In the genomic region with DNA sequence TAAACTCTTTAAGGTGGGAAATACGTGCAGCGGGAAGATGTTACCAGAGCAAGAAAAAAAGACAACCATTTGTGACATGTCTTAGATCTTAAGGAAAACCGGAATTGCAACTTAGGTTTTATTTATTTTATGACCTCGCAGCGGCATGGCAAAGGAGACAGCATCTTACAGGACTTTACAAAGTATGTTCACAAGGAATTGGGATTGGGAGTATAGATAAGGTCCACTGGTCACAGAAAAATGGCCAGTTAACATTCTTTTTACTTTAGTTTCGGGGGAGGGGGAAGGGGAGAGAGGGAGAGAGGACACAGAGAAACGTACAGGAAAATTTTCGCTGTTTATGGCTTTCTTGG, we compare ENCODE assay signal across 11 cellular contexts.
DNase-seq lines count a peak whose midpoint lies in the region; ATAC-seq and TF ChIP-seq lines count a peak whose summit lies in the region.
"Had no signal": no experiment of that assay in that cellular context is flagged by ENCODE, and none has a peak within 500 bp of the region (broad histone marks: within the 10 kb centered on the region; RNA-seq: fewer than 3 reads in every experiment).

No MANE protein-coding gene starts in this region.

- CTCF ChIA-PET in mammary epithelial cell (lab: Charles Lee; ENCODE audit: low non-redundant PET) = no interaction called here

- dilution Hi-C loops in mammary epithelial cell (cut with HindIII; ENCODE audit: low sequenced_read_pairs) = no loop called here

- BruUV-seq in mammary epithelial cell (replicated peaks; lab: Mats Ljungman, UMichigan) = no TSS peak

- no peak for TF ChIP-seq CTCF in mammary epithelial cell (conservative IDR thresholded peaks at IDR 0.05 in 1 of 2, IDR thresholded peaks at IDR 0.05 in 1 of 2; ENCODE audit: extremely low read depth in 1 of 2, insufficient read depth in 1 of 2, low read depth in 1 of 2, low read length in 2 of 2)
- TF ChIP-seq CTCF in right lobe of liver (IDR thresholded peaks at IDR 0.05) = no peak
- no peak for TF ChIP-seq CTCF in thoracic aorta (IDR thresholded peaks at IDR 0.05)

- intact Hi-C loops in mammary epithelial cell (cut with micrococcal nuclease) = no loop called here
- intact Hi-C loops in right lobe of liver (cut with DNase I) = no loop called here

- H3K4me3 ChIP-seq in mammary epithelial cell (replicated peaks in 1 of 3; ENCODE audit: insufficient read depth in 1 of 3, low read depth in 2 of 3, low read length in 3 of 3) = peak overlapping the region in 2 of 3 experiments; percentile 52 to 54
- peak overlapping the region in 2 of 3 donors; percentile 34 to 44 for H3K4me3 ChIP-seq in right lobe of liver
- H3K4me3 ChIP-seq in thoracic aorta = peak overlapping the region; percentile 65

- ATAC-seq in right lobe of liver (no peak), thoracic aorta (ENCODE audit: insufficient number of reproducible peaks, low FRiP score, low read depth) (no peak), HG02571 (IDR thresholded peaks at IDR 0.05; ENCODE audit: unreplicated experiment) (no peak)

- DNase-seq in DMS53 (lab: John Stamatoyannopoulos, UW) = peak; percentile 19
- no peak for DNase-seq in DMS53 treated with DMSO at 0.1 percent for 48 hours (lab: John Stamatoyannopoulos, UW; ENCODE audit: unreplicated experiment)
- no peak for DNase-seq in mammary epithelial cell
- no peak for DNase-seq in right lobe of liver
- no peak for DNase-seq in thoracic aorta (ENCODE audit: low spot score)
- no peak for DNase-seq in substantia nigra (lab: John Stamatoyannopoulos, UW)
- no peak for DNase-seq in H4 (ENCODE audit: low spot score)
- DNase-seq: activated naive CD4-positive, alpha-beta T cell treated with Interleukin-2 at 50 U/mL for 16 hours; T-helper 9 cell had no signal

- no peaks in the 10 kb centered on the region for H4K20me1 ChIP-seq in mammary epithelial cell (ENCODE audit: insufficient read depth, low read length)

- no peaks in the 10 kb centered on the region for H3K79me2 ChIP-seq in mammary epithelial cell (ENCODE audit: insufficient read depth, low read length)
- H3K79me2 ChIP-seq: parathyroid adenoma had no signal

- no peaks in the 10 kb centered on the region for H3K27me3 ChIP-seq in mammary epithelial cell (ENCODE audit: insufficient read depth, low read length)
- no peaks in the 10 kb centered on the region for H3K27me3 ChIP-seq in right lobe of liver
- no peaks in the 10 kb centered on the region for H3K27me3 ChIP-seq in thoracic aorta (replicated peaks; ENCODE audit: insufficient read depth)

- WGBS in mammary epithelial cell (ENCODE audit: low coverage, missing lambda C conversion rate) = 51% methylated on average over 8 of the region's 8 CpGs
- 50% methylated on average over 8 of the region's 8 CpGs for WGBS in right lobe of liver (ENCODE audit: insufficient coverage, low coverage, low lambda C conversion rate, missing lambda C conversion rate)

- in situ Hi-C loops in mammary epithelial cell (cut with MboI; ENCODE audit: low sequenced_read_pairs in 2 of 2) = no loop called here

- H3K9ac ChIP-seq in mammary epithelial cell (ENCODE audit: insufficient read depth, low read length) = no peak overlapping the region
- H3K9ac ChIP-seq: parathyroid adenoma had no signal

- no peaks in the 10 kb centered on the region for H3K36me3 ChIP-seq in mammary epithelial cell (ENCODE audit: insufficient read depth, low read length)
- H3K36me3 ChIP-seq in right lobe of liver = no peaks in the 10 kb centered on the region
- no peaks in the 10 kb centered on the region for H3K36me3 ChIP-seq in thoracic aorta

- H3K27ac ChIP-seq in mammary epithelial cell (ENCODE audit: insufficient read depth, low read depth, low read length) = no peak overlapping the region
- no peak overlapping the region for H3K27ac ChIP-seq in right lobe of liver
- H3K27ac ChIP-seq in thoracic aorta = no peak overlapping the region
- H3K27ac ChIP-seq in substantia nigra (ENCODE audit: low read depth, low read length, poor library complexity, severe bottlenecking) = no peak overlapping the region
- H3K27ac ChIP-seq: parathyroid adenoma had no signal

- no peak for TF ChIP-seq POLR2A in right lobe of liver (IDR thresholded peaks at IDR 0.05)

- peak overlapping the region; percentile 52 for H3K4me2 ChIP-seq in mammary epithelial cell (ENCODE audit: insufficient read depth, low read depth, low read length)

- H3K4me1 ChIP-seq in mammary epithelial cell (ENCODE audit: insufficient read depth, low read length) (no peaks in the 10 kb centered on the region), right lobe of liver (no peaks in the 10 kb centered on the region), thoracic aorta (ENCODE audit: control insufficient read depth in 1 of 2, low read depth in 2 of 2) (no peaks in the 10 kb centered on the region)
- H3K4me1 ChIP-seq: parathyroid adenoma had no signal

- peak overlapping the region; percentile 84 for H2AFZ ChIP-seq in mammary epithelial cell (ENCODE audit: low read depth, low read length)
- H2AFZ ChIP-seq: parathyroid adenoma had no signal

- H3K9me3 ChIP-seq in mammary epithelial cell (replicated peaks; ENCODE audit: insufficient read depth, low read length) (no peaks in the 10 kb centered on the region), right lobe of liver (no peaks in the 10 kb centered on the region), thoracic aorta (no peaks in the 10 kb centered on the region)
